29 cellular contexts compared by ENCODE assay signal in the genomic region with DNA sequence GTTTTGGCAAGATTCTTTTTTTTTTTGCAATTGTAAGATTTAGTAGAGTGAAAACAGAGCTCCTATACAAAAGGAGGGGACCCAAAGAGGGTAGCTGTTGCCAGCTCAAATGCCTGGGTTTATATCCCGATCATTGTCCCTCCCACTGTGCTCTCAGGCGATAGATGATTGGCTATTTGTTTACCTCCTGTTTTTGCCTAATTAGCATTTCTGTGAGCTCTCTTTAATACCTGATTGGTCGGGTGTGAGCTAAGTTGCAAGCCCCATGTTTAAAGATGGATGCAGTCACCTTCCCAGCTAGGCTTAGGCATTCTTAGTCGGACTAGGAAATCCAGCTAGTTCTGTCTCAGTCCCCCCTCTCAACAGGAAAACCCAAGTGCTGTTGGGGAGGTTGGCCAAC. TPM values are rescaled to one million over a fixed set of nuclear protein-coding genes. Genes with fewer than 3 reads are reported as not detected.
DNase-seq lines count a peak whose midpoint lies in the region; ATAC-seq, FAIRE-seq and TF ChIP-seq lines count a peak whose summit lies in the region.
"Had no signal": no experiment of that assay in that cellular context is flagged by ENCODE, and none has a peak within 500 bp of the region (broad histone marks: within the 10 kb centered on the region; RNA-seq: fewer than 3 reads in every experiment).

No MANE protein-coding gene starts in this region.

- FAIRE-seq in HepG2 (lab: Jason Lieb, UNC): no peak
- FAIRE-seq: D721Med, GM18507, H54 had no signal

- H3K9me3 Mint-ChIP-seq in mesothelial cell of epicardium: no peaks in the 10 kb centered on the region

- TF ChIP-seq EP300 in HepG2 (IDR thresholded peaks at IDR 0.05; ENCODE audit: low read depth in 2 of 2, low read length in 2 of 2): no peak
- TF ChIP-seq EP300 in HepG2 (CRISPR knock-in tag; IDR thresholded peaks at IDR 0.05; ENCODE audit: borderline replicate concordance): no peak
- TF ChIP-seq EP300 in sigmoid colon (IDR thresholded peaks at IDR 0.05): no peak

- intact Hi-C loops in HepG2 (cut with micrococcal nuclease; ENCODE audit: unreplicated experiment) (no loop called here), right lobe of liver (cut with DNase I) (no loop called here), sigmoid colon (cut with DNase I) (no loop called here), head of caudate nucleus (cut with DNase I) (no loop called here)

- no peaks in the 10 kb centered on the region for H3K4me1 Mint-ChIP-seq in mesothelial cell of epicardium

- CTCF ChIA-PET in HepG2 (lab: Yijun Ruan, JAX; ENCODE audit: low intra/inter-chr PET ratio, low total read pairs): no interaction called here

- no peak for TF ChIP-seq CTCF in HepG2 (CRISPR knock-in tag; IDR thresholded peaks at IDR 0.05)
- TF ChIP-seq CTCF in right lobe of liver (IDR thresholded peaks at IDR 0.05): no peak
- TF ChIP-seq CTCF in mesothelial cell of epicardium (IDR thresholded peaks at IDR 0.05; ENCODE audit: unreplicated experiment): no peak
- TF ChIP-seq CTCF in sigmoid colon (IDR thresholded peaks at IDR 0.05): no peak

- peak overlapping the region; percentile 23 for H3K27ac Mint-ChIP-seq in mesothelial cell of epicardium

- H3K27ac ChIP-seq in HepG2 (ENCODE audit: extremely low read length, insufficient read depth, low read length) (no peak overlapping the region), right lobe of liver (no peak overlapping the region), sigmoid colon (no peak overlapping the region)
- H3K27ac ChIP-seq: 22Rv1 had no signal

- no peaks in the 10 kb centered on the region; a peak in 1 of 5 replicates for H3K27me3 ChIP-seq in HepG2 (ENCODE audit: control insufficient read depth in 1 of 2, insufficient read depth in 2 of 2, low read length in 2 of 2)
- no peaks in the 10 kb centered on the region for H3K27me3 ChIP-seq in right lobe of liver
- peaks cover under 1 to 13% (median under 1%) of the 10 kb centered on the region in 3 donors for H3K27me3 ChIP-seq in sigmoid colon

- H3K9ac ChIP-seq in HepG2 (ENCODE audit: insufficient read depth, low read depth, low read length): no peak overlapping the region

- H3K9me3 ChIP-seq in HepG2 (ENCODE audit: low read length) (no peaks in the 10 kb centered on the region), right lobe of liver (no peaks in the 10 kb centered on the region), sigmoid colon (no peaks in the 10 kb centered on the region)

- WGBS in HepG2 (ENCODE audit: low lambda C conversion rate): 86% methylated on average over 4 of the region's 4 CpGs
- WGBS in right lobe of liver (ENCODE audit: insufficient coverage, low coverage, low lambda C conversion rate, missing lambda C conversion rate): 60% methylated on average over 4 of the region's 4 CpGs
- 86 to 90% methylated on average over 4 of the region's 4 CpGs for WGBS in sigmoid colon, 2 donors

- H3K36me3 Mint-ChIP-seq in mesothelial cell of epicardium: no peaks in the 10 kb centered on the region
- H3K36me3 Mint-ChIP-seq: CD4-positive, CD25-positive, alpha-beta regulatory T cell had no signal

- no peak for DNase-seq in HepG2 (ENCODE audit: low spot score)
- DNase-seq in right lobe of liver: no peak
- no peak for DNase-seq in mesothelial cell of epicardium (ENCODE audit: low spot score in 2 of 2, unreplicated experiment in 2 of 2)
- DNase-seq in sigmoid colon: no peak
- no peak for DNase-seq in head of caudate nucleus
- no peak for DNase-seq in DMS 273 treated with DMSO at 0.1 percent for 48 hours (lab: John Stamatoyannopoulos, UW)
- DNase-seq: ACHN; CD4-positive, CD25-positive, alpha-beta regulatory T cell; DMS53; KBM-7; MV-4-11; NCI-H1105; NCI-H1436 treated with DMSO at 0.1 percent for 48 hours; NCI-H1930; NCI-H2107; NCI-H524 treated with DMSO at 0.1 percent for 48 hours; NCI-H774; PC-3 had no signal

- no TSS peak for BruUV-seq in HepG2 (replicated peaks; lab: Mats Ljungman, UMichigan)

- no peak for TF ChIP-seq POLR2A in HepG2 (IDR thresholded peaks at IDR 0.05; ENCODE audit: insufficient read depth in 1 of 2, low read depth in 2 of 2, low read length in 2 of 2)
- no peak for TF ChIP-seq POLR2A in right lobe of liver (IDR thresholded peaks at IDR 0.05)
- TF ChIP-seq POLR2A in sigmoid colon (IDR thresholded peaks at IDR 0.05): no peak

- POLR2A ChIA-PET in HepG2 (lab: Yijun Ruan, JAX): interaction anchor here (0.6 to 1.6 kb wide), 3 partner anchors 9 to 44 kb away, joined by 3 to 5 read pairs (median 4); no protein-coding TSS in a partner anchor

- H3K4me1 ChIP-seq in HepG2 (ENCODE audit: insufficient read depth, low read length) (peaks cover 85% of the 10 kb centered on the region), right lobe of liver (peaks cover 0 to 47% (median 15%) of the 10 kb centered on the region in 4 donors), sigmoid colon (peaks cover 0 to 5% (median 5%) of the 10 kb centered on the region in 4 donors)

- peak overlapping the region; percentile 96; the same call in 1 of the 2 replicates for H3K4me2 ChIP-seq in HepG2 (ENCODE audit: low read depth, low read length)

- ATAC-seq in HepG2 (no peak), right lobe of liver (no peak)
- ATAC-seq: PC-3, SK-N-SH treated with all-trans-retinoic acid at 6 μM for 48 hours had no signal

- H2AFZ ChIP-seq in HepG2 (ENCODE audit: low read length): no peak overlapping the region

- no peak for TF ChIP-seq RAD21 in HepG2 (CRISPR knock-in tag; IDR thresholded peaks at IDR 0.05)

- no peak overlapping the region for H3K4me3 Mint-ChIP-seq in mesothelial cell of epicardium
- H3K4me3 Mint-ChIP-seq: CD4-positive, CD25-positive, alpha-beta regulatory T cell had no signal

- H3K27me3 Mint-ChIP-seq in mesothelial cell of epicardium (ENCODE audit: low read depth): peaks cover 1% of the 10 kb centered on the region

- peak overlapping the region in 2 of 3 experiments; percentile 86 to 94; a peak in 1 of 6 replicates for H3K4me3 ChIP-seq in HepG2 (replicated peaks in 1 of 3; ENCODE audit: insufficient read depth in 1 of 3, low read depth in 2 of 3, low read length in 3 of 3)
- no peak overlapping the region for H3K4me3 ChIP-seq in right lobe of liver
- H3K4me3 ChIP-seq in sigmoid colon: no peak overlapping the region

- in situ Hi-C loops in HepG2 (cut with HindIII; ENCODE audit: extremely low pct_ligation_motif_present, low pct_unique_long_range_greater_than_20kb): no loop called here

- peaks cover 4% of the 10 kb centered on the region; the same call in 1 of the 2 replicates for H4K20me1 ChIP-seq in HepG2 (ENCODE audit: insufficient read depth, low read length)

- no peaks in the 10 kb centered on the region for H3K36me3 ChIP-seq in HepG2 (replicated peaks in 1 of 2; ENCODE audit: control insufficient read depth in 1 of 2, insufficient read depth in 2 of 2, low read length in 2 of 2)
- no peaks in the 10 kb centered on the region for H3K36me3 ChIP-seq in right lobe of liver
- H3K36me3 ChIP-seq in sigmoid colon: no peaks in the 10 kb centered on the region

- H3K79me2 ChIP-seq in HepG2 (ENCODE audit: insufficient read depth, low read length): peaks cover 26% of the 10 kb centered on the region

RNA-seq across cellular contexts. Expression of a gene that starts 1.9 kb away (rescaled TPM):
- total RNA-seq in HepG2 (2016; rRNA removed; fragmentation: Illumina TruSeq; extraction: Trizol): 11.3 and 27.0 TPM in 2 replicates
- total RNA-seq in HepG2 (2016; cell fraction: cytosol; rRNA removed; fragmentation: Illumina TruSeq; extraction: Trizol; ENCODE audit: low read depth): 6.3 and 6.7 TPM in 2 replicates
- total RNA-seq in HepG2 (2016; cell fraction: insoluble cytoplasmic fraction; rRNA removed; fragmentation: Illumina TruSeq; extraction: Trizol): 9.0 and 28.6 TPM in 2 replicates
- 11.1 and 11.5 TPM in 2 replicates for total RNA-seq in HepG2 (2016; cell fraction: membrane; rRNA removed; fragmentation: Illumina TruSeq; extraction: Trizol)
- 32.0 and 33.7 TPM in 2 replicates for total RNA-seq in HepG2 (2016; cell fraction: nucleus; rRNA removed; fragmentation: Illumina TruSeq; extraction: Trizol)
- polyA plus RNA-seq in HepG2 (2011; rRNA removed): 11.8 and 21.2 TPM in 2 replicates
- 10.4 and 15.5 TPM in 2 replicates for polyA plus RNA-seq in HepG2 (2011; cell fraction: cytosol; rRNA removed)
- 157 and 161 TPM in 2 replicates for polyA plus RNA-seq in HepG2 (2011; cell fraction: nucleus; rRNA removed)
- 12.5 and 20.1 TPM in 2 replicates for polyA plus RNA-seq in HepG2 (2012)
- 4.1 and 4.2 TPM in 2 replicates for polyA plus RNA-seq in HepG2 (2016; cell fraction: cytosol; fragmentation: Illumina TruSeq; extraction: Trizol; ENCODE audit: low read depth)
- polyA plus RNA-seq in HepG2 (2016; cell fraction: insoluble cytoplasmic fraction; fragmentation: Illumina TruSeq; extraction: Trizol; ENCODE audit: low read depth): 7.6 and 10.6 TPM in 2 replicates
- polyA plus RNA-seq in HepG2 (2016; cell fraction: membrane; fragmentation: Illumina TruSeq; extraction: Trizol; ENCODE audit: low read depth): 6.1 and 7.1 TPM in 2 replicates
- 105 and 107 TPM in 2 replicates for polyA plus RNA-seq in HepG2 (2016; cell fraction: nucleus; fragmentation: Illumina TruSeq; extraction: Trizol; ENCODE audit: insufficient read depth, low read depth)
- polyA minus RNA-seq in HepG2 (2011; rRNA and poly(A)+ RNA removed; ENCODE audit: low replicate concordance): 0.28 and 10.1 TPM in 2 replicates
- 3.4 and 5.3 TPM in 2 replicates for polyA minus RNA-seq in HepG2 (2011; cell fraction: cytosol; rRNA and poly(A)+ RNA removed)
- 24.7 and 29.2 TPM in 2 replicates for polyA minus RNA-seq in HepG2 (2011; cell fraction: nucleus; rRNA and poly(A)+ RNA removed)
- 10 to 100 TPM; 34.2 to 87.1 (median 48.1) TPM for total RNA-seq in right lobe of liver
- total RNA-seq in mesothelial cell of epicardium: 0.18 TPM in 1 of 3 replicates, not detected in the others
- total RNA-seq in sigmoid colon: 1 to 10 TPM in 2 of 4 donors, under 1 TPM in 2; 0.36 to 1.8 (median 0.90) TPM
- 10 to 100 TPM in 1 of 3 donors, 1 to 10 TPM in 2; 3.0 to 23.8 (median 6.0) TPM for polyA plus RNA-seq in sigmoid colon
- total RNA-seq: CD4-positive, CD25-positive, alpha-beta regulatory T cell; HT1080; MCF 10A had no signal
- polyA plus RNA-seq: BJ; CD4-positive, CD25-positive, alpha-beta regulatory T cell had no signal

RNA-seq across cellular contexts. Expression of a gene that starts 12.4 kb away (rescaled TPM):
- total RNA-seq in HepG2 (2016; rRNA removed; fragmentation: Illumina TruSeq; extraction: Trizol): 0.72 and 1.00 TPM in 2 replicates
- 2.3 and 2.8 TPM in 2 replicates for total RNA-seq in HepG2 (2016; cell fraction: cytosol; rRNA removed; fragmentation: Illumina TruSeq; extraction: Trizol; ENCODE audit: low read depth)
- 0.37 and 0.39 TPM in 2 replicates for total RNA-seq in HepG2 (2016; cell fraction: insoluble cytoplasmic fraction; rRNA removed; fragmentation: Illumina TruSeq; extraction: Trizol)
- 1.1 and 4.0 TPM in 2 replicates for total RNA-seq in HepG2 (2016; cell fraction: membrane; rRNA removed; fragmentation: Illumina TruSeq; extraction: Trizol)
- total RNA-seq in HepG2 (2016; cell fraction: nucleus; rRNA removed; fragmentation: Illumina TruSeq; extraction: Trizol): not detected in 2 replicates
- 0.67 and 0.95 TPM in 2 replicates for polyA plus RNA-seq in HepG2 (2011; rRNA removed)
- 0.85 and 2.1 TPM in 2 replicates for polyA plus RNA-seq in HepG2 (2011; cell fraction: cytosol; rRNA removed)
- polyA plus RNA-seq in HepG2 (2011; cell fraction: nucleus; rRNA removed): 0.64 and 1.0 TPM in 2 replicates
- 0.40 and 0.72 TPM in 2 replicates for polyA plus RNA-seq in HepG2 (2012)
- 2.9 and 3.8 TPM in 2 replicates for polyA plus RNA-seq in HepG2 (2016; cell fraction: cytosol; fragmentation: Illumina TruSeq; extraction: Trizol; ENCODE audit: low read depth)
- 0.36 and 0.88 TPM in 2 replicates for polyA plus RNA-seq in HepG2 (2016; cell fraction: insoluble cytoplasmic fraction; fragmentation: Illumina TruSeq; extraction: Trizol; ENCODE audit: low read depth)
- 0.86 and 1.1 TPM in 2 replicates for polyA plus RNA-seq in HepG2 (2016; cell fraction: membrane; fragmentation: Illumina TruSeq; extraction: Trizol; ENCODE audit: low read depth)
- 0.73 and 0.75 TPM in 2 replicates for polyA plus RNA-seq in HepG2 (2016; cell fraction: nucleus; fragmentation: Illumina TruSeq; extraction: Trizol; ENCODE audit: insufficient read depth, low read depth)
- polyA minus RNA-seq in HepG2 (2011; rRNA and poly(A)+ RNA removed; ENCODE audit: low replicate concordance): 0.30 TPM in 1 of 2 replicates, not detected in the other
- polyA minus RNA-seq in HepG2 (2011; cell fraction: cytosol; rRNA and poly(A)+ RNA removed): not detected in 2 replicates
- polyA minus RNA-seq in HepG2 (2011; cell fraction: nucleus; rRNA and poly(A)+ RNA removed): not detected in 2 replicates
- not detected for total RNA-seq in right lobe of liver
- not detected in 3 replicates for total RNA-seq in mesothelial cell of epicardium
- not detected for total RNA-seq in sigmoid colon
- under 1 TPM in 1 of 3 donors, not detected in 2; 0.17 TPM for polyA plus RNA-seq in sigmoid colon
- total RNA-seq: CD4-positive, CD25-positive, alpha-beta regulatory T cell; Daoy; G401; HT1080; LHCN-M2; MCF 10A; PC-3 had no signal
- polyA plus RNA-seq: BJ; CD4-positive, CD25-positive, alpha-beta regulatory T cell had no signal

RNA-seq across cellular contexts. Expression of a gene that starts 26.9 kb away (rescaled TPM):
- total RNA-seq in HepG2 (2016; rRNA removed; fragmentation: Illumina TruSeq; extraction: Trizol) (0.45 and 0.46 TPM in 2 replicates), right lobe of liver (100 to 1,000 TPM in 1 of 6 experiments, 10 to 100 TPM in 5; 23.2 to 122 (median 32.6) TPM), mesothelial cell of epicardium (101 to 119 TPM (median 108 TPM) in 3 replicates), sigmoid colon (10 to 100 TPM; 21.2 to 59.1 (median 36.6) TPM)
- total RNA-seq in HepG2 (2016; cell fraction: cytosol; rRNA removed; fragmentation: Illumina TruSeq; extraction: Trizol; ENCODE audit: low read depth): not detected in 2 replicates
- 0.45 and 0.67 TPM in 2 replicates for total RNA-seq in HepG2 (2016; cell fraction: insoluble cytoplasmic fraction; rRNA removed; fragmentation: Illumina TruSeq; extraction: Trizol)
- total RNA-seq in HepG2 (2016; cell fraction: membrane; rRNA removed; fragmentation: Illumina TruSeq; extraction: Trizol): 0.31 and 0.40 TPM in 2 replicates
- total RNA-seq in HepG2 (2016; cell fraction: nucleus; rRNA removed; fragmentation: Illumina TruSeq; extraction: Trizol): 0.34 and 0.94 TPM in 2 replicates
- polyA plus RNA-seq in HepG2 (2011; rRNA removed) (0.91 and 1.5 TPM in 2 replicates), sigmoid colon (10 to 100 TPM; 11.8 to 68.0 (median 28.8) TPM)
- 0.28 and 0.81 TPM in 2 replicates for polyA plus RNA-seq in HepG2 (2011; cell fraction: cytosol; rRNA removed)
- polyA plus RNA-seq in HepG2 (2011; cell fraction: nucleus; rRNA removed): 7.5 and 18.0 TPM in 2 replicates
- 0.36 and 0.61 TPM in 2 replicates for polyA plus RNA-seq in HepG2 (2012)
- polyA plus RNA-seq in HepG2 (2016; cell fraction: cytosol; fragmentation: Illumina TruSeq; extraction: Trizol; ENCODE audit: low read depth): not detected in 2 replicates
- 0.16 and 0.42 TPM in 2 replicates for polyA plus RNA-seq in HepG2 (2016; cell fraction: insoluble cytoplasmic fraction; fragmentation: Illumina TruSeq; extraction: Trizol; ENCODE audit: low read depth)
- 0.18 and 0.23 TPM in 2 replicates for polyA plus RNA-seq in HepG2 (2016; cell fraction: membrane; fragmentation: Illumina TruSeq; extraction: Trizol; ENCODE audit: low read depth)
- 0.83 and 1.8 TPM in 2 replicates for polyA plus RNA-seq in HepG2 (2016; cell fraction: nucleus; fragmentation: Illumina TruSeq; extraction: Trizol; ENCODE audit: insufficient read depth, low read depth)
- 2.4 and 123 TPM in 2 replicates for polyA minus RNA-seq in HepG2 (2011; rRNA and poly(A)+ RNA removed; ENCODE audit: low replicate concordance)
- polyA minus RNA-seq in HepG2 (2011; cell fraction: cytosol; rRNA and poly(A)+ RNA removed): 0.79 and 1.2 TPM in 2 replicates
- 1.5 and 2.1 TPM in 2 replicates for polyA minus RNA-seq in HepG2 (2011; cell fraction: nucleus; rRNA and poly(A)+ RNA removed)
- polyA plus RNA-seq: CD4-positive, CD25-positive, alpha-beta regulatory T cell had no signal

RNA-seq across cellular contexts. Expression of a gene that starts 39.0 kb away (rescaled TPM):
- 19.7 and 20.2 TPM in 2 replicates for total RNA-seq in HepG2 (2016; rRNA removed; fragmentation: Illumina TruSeq; extraction: Trizol)
- 5.5 and 5.6 TPM in 2 replicates for total RNA-seq in HepG2 (2016; cell fraction: cytosol; rRNA removed; fragmentation: Illumina TruSeq; extraction: Trizol; ENCODE audit: low read depth)
- 15.3 and 20.6 TPM in 2 replicates for total RNA-seq in HepG2 (2016; cell fraction: insoluble cytoplasmic fraction; rRNA removed; fragmentation: Illumina TruSeq; extraction: Trizol)
- 7.4 and 7.9 TPM in 2 replicates for total RNA-seq in HepG2 (2016; cell fraction: membrane; rRNA removed; fragmentation: Illumina TruSeq; extraction: Trizol)
- 21.4 and 24.6 TPM in 2 replicates for total RNA-seq in HepG2 (2016; cell fraction: nucleus; rRNA removed; fragmentation: Illumina TruSeq; extraction: Trizol)
- polyA plus RNA-seq in HepG2 (2011; rRNA removed): 32.3 and 33.3 TPM in 2 replicates
- 14.7 and 18.8 TPM in 2 replicates for polyA plus RNA-seq in HepG2 (2011; cell fraction: cytosol; rRNA removed)
- polyA plus RNA-seq in HepG2 (2011; cell fraction: nucleus; rRNA removed): 82.2 and 87.0 TPM in 2 replicates
- 23.1 and 30.9 TPM in 2 replicates for polyA plus RNA-seq in HepG2 (2012)
- 0.78 and 1.0 TPM in 2 replicates for polyA plus RNA-seq in HepG2 (2016; cell fraction: cytosol; fragmentation: Illumina TruSeq; extraction: Trizol; ENCODE audit: low read depth)
- polyA plus RNA-seq in HepG2 (2016; cell fraction: insoluble cytoplasmic fraction; fragmentation: Illumina TruSeq; extraction: Trizol; ENCODE audit: low read depth): 10.5 and 14.1 TPM in 2 replicates
- 3.0 and 3.4 TPM in 2 replicates for polyA plus RNA-seq in HepG2 (2016; cell fraction: membrane; fragmentation: Illumina TruSeq; extraction: Trizol; ENCODE audit: low read depth)
- polyA plus RNA-seq in HepG2 (2016; cell fraction: nucleus; fragmentation: Illumina TruSeq; extraction: Trizol; ENCODE audit: insufficient read depth, low read depth): 45.7 and 47.5 TPM in 2 replicates
- polyA minus RNA-seq in HepG2 (2011; rRNA and poly(A)+ RNA removed; ENCODE audit: low replicate concordance): 93.6 and 143 TPM in 2 replicates
- polyA minus RNA-seq in HepG2 (2011; cell fraction: cytosol; rRNA and poly(A)+ RNA removed): 23.7 and 25.9 TPM in 2 replicates
- polyA minus RNA-seq in HepG2 (2011; cell fraction: nucleus; rRNA and poly(A)+ RNA removed): 38.8 and 39.3 TPM in 2 replicates
- 10 to 100 TPM; 38.4 to 55.5 (median 43.0) TPM for total RNA-seq in right lobe of liver
- total RNA-seq in mesothelial cell of epicardium: 92.9 to 103 TPM (median 99.4 TPM) in 3 replicates
- 10 to 100 TPM; 58.5 to 82.3 (median 61.6) TPM for total RNA-seq in sigmoid colon
- polyA plus RNA-seq in sigmoid colon: 10 to 100 TPM; 18.0 to 51.5 (median 24.0) TPM

Comparison
In these comparisons a context has a peak if more than half of its experiments do, and no peak if none do; other contexts are left out.
1. H3K4me3 ChIP-seq: peak in HepG2 (2 of 3); none in right lobe of liver (0 of 3) and sigmoid colon (0 of 4).
2. RNA of a gene that starts 26.9 kb away (total RNA-seq): 101 to 119 TPM in mesothelial cell of epicardium, 21.2 to 59.1 TPM in sigmoid colon and 23.2 to 122 TPM in right lobe of liver; 0.31 to 0.94 TPM in HepG2; every median in the first group is over 10 times any median in the second.